8 cellular contexts compared by ENCODE assay signal in genomic region chr19:54390942-54391577, GRCh38. TPM values are rescaled to one million over a fixed set of nuclear protein-coding genes. Genes with fewer than 3 reads are reported as not detected.
DNase-seq lines count a peak whose midpoint lies in the region; ATAC-seq lines count a peak whose summit lies in the region.

No MANE protein-coding gene starts in this region.

- H3K9me3 Mint-ChIP-seq in activated CD4-positive, alpha-beta T cell treated with anti-CD3 and anti-CD28 coated beads for 36 hours (ENCODE audit: low read depth) = no peaks in the 10 kb centered on the region

- CTCF ChIA-PET in activated CD4-positive, alpha-beta T cell treated with anti-CD3 and anti-CD28 coated beads for 36 hours (lab: Charles Lee) = interaction anchor here (0.5 to 5.3 kb wide), 27 partner anchors 9 to 1783 kb away, joined by 3 to 32 read pairs (median 4); partner anchors contain the start of genes LAIR1, LENG8, LENG9 and TTYH1

- no peaks in the 10 kb centered on the region for H3K36me3 Mint-ChIP-seq in activated CD4-positive, alpha-beta T cell treated with anti-CD3 and anti-CD28 coated beads for 36 hours (ENCODE audit: low read depth)

- H3K4me3 Mint-ChIP-seq in activated CD4-positive, alpha-beta T cell treated with anti-CD3 and anti-CD28 coated beads for 36 hours = no peak overlapping the region

- H3K27ac Mint-ChIP-seq in activated CD4-positive, alpha-beta T cell treated with anti-CD3 and anti-CD28 coated beads for 36 hours = no peak overlapping the region

- intact Hi-C loops in activated CD4-positive, alpha-beta T cell treated with anti-CD3 and anti-CD28 coated beads for 36 hours (cut with DNase I, micrococcal nuclease) = loop anchor here (1.0 to 5.0 kb wide), 2 partner anchors 34 to 66 kb away; no protein-coding TSS in a partner anchor

- H3K4me1 Mint-ChIP-seq in activated CD4-positive, alpha-beta T cell treated with anti-CD3 and anti-CD28 coated beads for 36 hours = peaks cover 29% of the 10 kb centered on the region

- POLR2A ChIA-PET in activated CD4-positive, alpha-beta T cell treated with anti-CD3 and anti-CD28 coated beads for 36 hours (lab: Charles Lee) = no interaction called here

- peaks cover 14% of the 10 kb centered on the region for H3K27me3 Mint-ChIP-seq in activated CD4-positive, alpha-beta T cell treated with anti-CD3 and anti-CD28 coated beads for 36 hours

- DNase-seq in NK-92 treated with Interleukin-12 subunit alpha and Interleukin-12 subunit beta, amount 100 ng/mL, for 24 hours (lab: John Stamatoyannopoulos, UW) = peak; percentile 25
- DNase-seq in NK-92 (lab: John Stamatoyannopoulos, UW; ENCODE audit: unreplicated experiment) = no peak
- peak; percentile 13 for DNase-seq in NCI-H2107 (lab: John Stamatoyannopoulos, UW)
- peak; percentile 76 for DNase-seq in activated CD4-positive, alpha-beta T cell treated with anti-CD3 and anti-CD28 coated beads for 36 hours
- peak; percentile 48 for DNase-seq in dedifferentiated amniotic fluid mesenchymal stem cell (ENCODE audit: extremely low spot score)
- DNase-seq in lung microvascular endothelial cell (ENCODE audit: low read depth in 2 of 2) = peak; percentile 71 to 80
- peak; percentile 26 to 45 for DNase-seq in stimulated activated CD8-positive, alpha-beta memory T cell treated with anti-CD3 and anti-CD28 coated beads, Interleukin-7, amount 100 ng/mL, for 1 hour (ENCODE audit: low read depth in 2 of 2)

- no peak for ATAC-seq in activated CD4-positive, alpha-beta T cell treated with anti-CD3 and anti-CD28 coated beads for 36 hours
- no peak for ATAC-seq in HG02885 (IDR thresholded peaks at IDR 0.05; ENCODE audit: poor library complexity, unreplicated experiment)

RNA-seq across cellular contexts. Expression of gene TTYH1, which starts 24.2 kb away (rescaled TPM):
- total RNA-seq in activated CD4-positive, alpha-beta T cell treated with anti-CD3 and anti-CD28 coated beads for 36 hours = under 1 TPM; 0.19 to 0.59 TPM
- total RNA-seq in lung microvascular endothelial cell = not detected in 2 replicates

RNA-seq across cellular contexts. Expression of gene LAIR1, which starts 26.3 kb away (rescaled TPM):
- 1 to 10 TPM; 3.5 to 4.7 TPM for total RNA-seq in activated CD4-positive, alpha-beta T cell treated with anti-CD3 and anti-CD28 coated beads for 36 hours
- not detected in 2 replicates for total RNA-seq in lung microvascular endothelial cell

RNA-seq across cellular contexts. Expression of gene LILRA4, which starts 52.1 kb away (rescaled TPM):
- total RNA-seq in activated CD4-positive, alpha-beta T cell treated with anti-CD3 and anti-CD28 coated beads for 36 hours = not detected
- total RNA-seq in lung microvascular endothelial cell = not detected in 2 replicates

RNA-seq across cellular contexts. Expression of gene LENG8, which starts 57.9 kb away (rescaled TPM):
- 100 to 1,000 TPM; 156 to 221 TPM for total RNA-seq in activated CD4-positive, alpha-beta T cell treated with anti-CD3 and anti-CD28 coated beads for 36 hours
- 12.6 and 21.8 TPM in 2 replicates for total RNA-seq in lung microvascular endothelial cell
